ENCODE assay signal across 8 cellular contexts in genomic region chr9:85741112-85741874, GRCh38. TPM values are rescaled to one million over a fixed set of nuclear protein-coding genes. Genes with fewer than 3 reads are reported as not detected.
DNase-seq lines count a peak whose midpoint lies in the region; ATAC-seq and TF ChIP-seq lines count a peak whose summit lies in the region.

No MANE protein-coding gene starts in this region.

- H3K9me3 ChIP-seq in lung (ENCODE audit: control insufficient read depth in 2 of 2, insufficient read depth in 1 of 2, low read length in 1 of 2) = no peaks in the 10 kb centered on the region

- intact Hi-C loops in dorsolateral prefrontal cortex (cut with DNase I) = loop anchor here (5.0 kb wide), 4 partner anchors 39 to 1074 kb away; partner anchors contain the start of gene NTRK2 (in 1 of the 2)

- H3K27me3 ChIP-seq in dorsolateral prefrontal cortex (no peaks in the 10 kb centered on the region), lung (ENCODE audit: control insufficient read depth, insufficient read depth) (no peaks in the 10 kb centered on the region)

- no peak for TF ChIP-seq CTCF in LNCaP clone FGC (IDR thresholded peaks at IDR 0.05; ENCODE audit: control insufficient read depth, extremely low read depth, insufficient read depth)
- TF ChIP-seq CTCF in dorsolateral prefrontal cortex (IDR thresholded peaks at IDR 0.05 in 54 of 56, conservative IDR thresholded peaks at IDR 0.05 in 2 of 56; ENCODE audit: low read depth in 1 of 56, partially characterized antibody in 56 of 56) = peak in 1 of 56 donors; percentile 6
- TF ChIP-seq CTCF in lung (IDR thresholded peaks at IDR 0.05; ENCODE audit: control extremely low read depth, extremely low read depth) = no peak

- DNase-seq in LNCaP clone FGC (ENCODE audit: low read depth) = no peak
- peak; percentile 30 to 46 for DNase-seq in activated CD4-positive, alpha-beta T cell treated with anti-CD3 and anti-CD28 coated beads for 4 hours
- DNase-seq in dorsolateral prefrontal cortex = peak in 6 of 10 donors; percentile 23 to 56 (median 30)
- DNase-seq in lung (ENCODE audit: low spot score) = peak; percentile 54
- peak; percentile 17 to 28 for DNase-seq in stimulated activated CD8-positive, alpha-beta memory T cell treated with anti-CD3 and anti-CD28 coated beads, Interleukin-15, amount 100 ng/mL, for 4 hours (ENCODE audit: low read depth in 2 of 2)
- DNase-seq in SKM-1 (lab: John Stamatoyannopoulos, UW; ENCODE audit: unreplicated experiment) = no peak

- peak; percentile 46 for ATAC-seq in GM21825 (IDR thresholded peaks at IDR 0.05; ENCODE audit: unreplicated experiment)
- peak; percentile 5 for ATAC-seq in lung (ENCODE audit: insufficient read depth, low FRiP score)

- 0 to 1% methylated on average over 70 to 74 of the region's 74 CpGs for WGBS in lung, 2 donors

- peak overlapping the region; percentile 96 for H3K4me3 ChIP-seq in GM08714 (ENCODE audit: low read length)
- peak overlapping the region; percentile 88 for H3K4me3 ChIP-seq in LNCaP clone FGC (ENCODE audit: low read depth, low read length)
- H3K4me3 ChIP-seq in dorsolateral prefrontal cortex = peak overlapping the region; percentile 54 to 99 (median 93)
- peak overlapping the region; percentile 88 for H3K4me3 ChIP-seq in lung

- H3K27ac ChIP-seq in dorsolateral prefrontal cortex (peak overlapping the region; percentile 60 to 97 (median 89)), lung (ENCODE audit: low read depth in 1 of 2, low read length in 1 of 2) (peak overlapping the region; percentile 91 to 96)

- H3K4me1 ChIP-seq in lung (ENCODE audit: control insufficient read depth in 2 of 2, insufficient read depth in 2 of 2, low read length in 2 of 2) = peaks cover 0 to 4% of the 10 kb centered on the region in 2 donors

- H3K36me3 ChIP-seq in lung (ENCODE audit: control insufficient read depth in 2 of 2, insufficient read depth in 2 of 2, low read length in 2 of 2) = no peaks in the 10 kb centered on the region

RNA-seq across cellular contexts. Expression of gene AGTPBP1, which starts 0.5 kb away (rescaled TPM):
- total RNA-seq in dorsolateral prefrontal cortex (100 to 1,000 TPM in 90 of 120 experiments, 10 to 100 TPM in 30; 69.0 to 186 (median 111) TPM), lung (10 to 100 TPM; 29.4 to 55.9 TPM)
- polyA plus RNA-seq in lung = 10 to 100 TPM; 10.6 to 15.4 TPM

Comparison
In these comparisons a context has a peak if more than half of its experiments do, and no peak if none do; other contexts are left out.
1. DNase-seq: peak in activated CD4-positive, alpha-beta T cell treated with anti-CD3 and anti-CD28 coated beads for 4 hours (2 of 2), dorsolateral prefrontal cortex (6 of 10), lung (single experiment) and stimulated activated CD8-positive, alpha-beta memory T cell treated with anti-CD3 and anti-CD28 coated beads, Interleukin-15, amount 100 ng/mL, for 4 hours (2 of 2); none in LNCaP clone FGC (single experiment) and SKM-1 (single experiment).
2. Peak in every context shown above with its lines, with median percentiles within 50 percentile points of each other: H3K4me3 ChIP-seq.